Comparison of ENCODE assay signal across 1 cellular context in the genomic region with DNA sequence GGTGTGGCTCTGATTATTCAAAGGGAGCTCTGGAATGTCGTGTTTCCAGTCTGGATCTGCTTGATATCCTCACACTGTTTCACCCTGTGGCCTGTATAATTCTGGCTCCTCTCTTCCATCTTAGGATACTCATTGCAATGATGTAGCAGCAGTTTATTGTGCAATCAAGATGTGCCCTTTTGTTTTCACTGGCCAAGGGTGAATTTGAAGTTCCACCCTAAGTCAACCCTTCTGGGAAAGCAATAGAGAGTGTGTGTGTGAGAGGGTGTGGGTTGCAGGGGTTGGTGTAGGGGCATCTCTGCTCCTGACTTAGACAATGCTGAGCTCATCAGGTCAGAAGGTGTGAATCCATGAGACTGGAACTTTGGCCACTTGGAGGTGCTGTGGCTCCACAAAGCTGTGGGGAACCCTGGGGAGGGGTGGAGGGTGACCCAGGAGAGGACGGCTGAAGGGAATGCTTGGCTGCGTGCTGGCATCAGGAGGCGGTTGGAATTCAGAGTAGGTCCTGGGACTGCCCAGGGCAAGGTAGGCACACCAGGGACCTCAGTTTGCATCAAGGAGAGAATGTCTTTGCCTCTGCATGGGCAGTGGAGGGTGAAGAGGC.
TF ChIP-seq lines count a peak whose summit lies in the region.

No MANE protein-coding gene starts in this region.

TF ChIP-seq in HCT116, 20 proteins besides CTCF, POLR2A, EP300 and RAD21 (continued from another document):
- TF ChIP-seq, protein P1, sequence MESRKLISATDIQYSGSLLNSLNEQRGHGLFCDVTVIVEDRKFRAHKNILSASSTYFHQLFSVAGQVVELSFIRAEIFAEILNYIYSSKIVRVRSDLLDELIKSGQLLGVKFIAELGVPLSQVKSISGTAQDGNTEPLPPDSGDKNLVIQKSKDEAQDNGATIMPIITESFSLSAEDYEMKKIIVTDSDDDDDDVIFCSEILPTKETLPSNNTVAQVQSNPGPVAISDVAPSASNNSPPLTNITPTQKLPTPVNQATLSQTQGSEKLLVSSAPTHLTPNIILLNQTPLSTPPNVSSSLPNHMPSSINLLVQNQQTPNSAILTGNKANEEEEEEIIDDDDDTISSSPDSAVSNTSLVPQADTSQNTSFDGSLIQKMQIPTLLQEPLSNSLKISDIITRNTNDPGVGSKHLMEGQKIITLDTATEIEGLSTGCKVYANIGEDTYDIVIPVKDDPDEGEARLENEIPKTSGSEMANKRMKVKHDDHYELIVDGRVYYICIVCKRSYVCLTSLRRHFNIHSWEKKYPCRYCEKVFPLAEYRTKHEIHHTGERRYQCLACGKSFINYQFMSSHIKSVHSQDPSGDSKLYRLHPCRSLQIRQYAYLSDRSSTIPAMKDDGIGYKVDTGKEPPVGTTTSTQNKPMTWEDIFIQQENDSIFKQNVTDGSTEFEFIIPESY (IDR thresholded peaks at IDR 0.05; ENCODE audit: extremely low read depth, insufficient replicate concordance, low read length): no peak
